20 cellular contexts compared by ENCODE assay signal in the genomic region with DNA sequence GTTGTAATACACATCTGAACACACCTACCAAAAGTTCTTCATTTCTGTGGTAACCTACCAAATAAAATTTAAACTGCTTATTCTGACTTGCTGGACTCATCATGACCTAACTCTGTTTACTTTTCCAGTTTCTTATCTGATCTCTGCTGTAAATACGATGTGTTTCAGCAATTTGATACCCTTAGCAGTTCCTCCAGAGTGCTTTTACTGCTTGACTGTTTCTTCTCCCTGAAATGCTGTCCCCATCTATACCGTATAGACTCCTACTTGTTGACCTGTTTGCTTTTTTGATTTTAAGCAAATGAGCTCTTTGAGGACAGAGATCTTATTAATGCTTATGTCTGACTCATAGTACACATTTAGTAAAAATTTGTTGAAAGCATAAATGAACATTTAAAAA.
DNase-seq lines count a peak whose midpoint lies in the region; ATAC-seq, FAIRE-seq and TF ChIP-seq lines count a peak whose summit lies in the region.
"Had no signal": no experiment of that assay in that cellular context is flagged by ENCODE, and none has a peak within 500 bp of the region (broad histone marks: within the 10 kb centered on the region; RNA-seq: fewer than 3 reads in every experiment).

No MANE protein-coding gene starts in this region.

- no peak overlapping the region for H2BK20ac ChIP-seq in IMR-90 (ENCODE audit: low read depth, low read length)

- no peak overlapping the region for H2BK5ac ChIP-seq in IMR-90 (ENCODE audit: low read depth, low read length, poor library complexity, severe bottlenecking)

- H2BK120ac ChIP-seq in IMR-90 (ENCODE audit: low read depth, low read length) = no peak overlapping the region

- H3K9me3 ChIP-seq in IMR-90 (ENCODE audit: control insufficient read depth, insufficient read depth, low read length) (no peaks in the 10 kb centered on the region), astrocyte (ENCODE audit: insufficient read depth, low read depth, low read length) (no peaks in the 10 kb centered on the region)

- CTCF ChIA-PET in IMR-90 (lab: Yijun Ruan, JAX) = interaction anchor here (0.6 to 1.1 kb wide), 4 partner anchors 10 to 235 kb away, joined by 3 to 4 read pairs (median 3); no protein-coding TSS in a partner anchor

- peaks cover 21% of the 10 kb centered on the region for H3K4me1 Mint-ChIP-seq in astrocyte (ENCODE audit: low read depth, unreplicated experiment)

- peaks cover 2% of the 10 kb centered on the region for H3K9me3 Mint-ChIP-seq in astrocyte (ENCODE audit: unreplicated experiment)
- H3K9me3 Mint-ChIP-seq: endodermal cell; stimulated activated effector memory CD8-positive, alpha-beta T cell treated with anti-CD3 and anti-CD28 coated beads, Interleukin-12 subunit alpha, Interleukin-12 subunit beta, amount 100 ng/mL, for 72 hours had no signal

- H3K56ac ChIP-seq in IMR-90 (ENCODE audit: extremely low read depth, insufficient read depth, low read length) = no peak overlapping the region

- peaks cover 9% of the 10 kb centered on the region for H3K9me1 ChIP-seq in IMR-90 (ENCODE audit: insufficient read depth, low read length)

- H3K27me3 Mint-ChIP-seq in astrocyte (ENCODE audit: low read depth, unreplicated experiment) = no peaks in the 10 kb centered on the region

- H3K79me2 ChIP-seq in astrocyte (ENCODE audit: insufficient read depth, low read length) = peaks cover 50% of the 10 kb centered on the region

- H3K18ac ChIP-seq in IMR-90 (ENCODE audit: low read depth, low read length) = no peak overlapping the region

- H3K4ac ChIP-seq in IMR-90 (ENCODE audit: low read depth, low read length) = no peak overlapping the region

- intact Hi-C loops in IMR-90 (cut with micrococcal nuclease) = no loop called here
- intact Hi-C loops in left colon (cut with DNase I, micrococcal nuclease) = no loop called here

- H3K36me3 Mint-ChIP-seq in astrocyte (ENCODE audit: low read depth, unreplicated experiment) = peaks cover 3% of the 10 kb centered on the region

- H3K79me1 ChIP-seq in IMR-90 (ENCODE audit: low read depth in 1 of 2, low read length in 2 of 2) = peaks cover 40 to 64% of the 10 kb centered on the region in 2 experiments

- H3K4me3 Mint-ChIP-seq in astrocyte (ENCODE audit: unreplicated experiment) = no peak overlapping the region
- H3K4me3 Mint-ChIP-seq: endodermal cell; stimulated activated effector memory CD8-positive, alpha-beta T cell treated with anti-CD3 and anti-CD28 coated beads, Interleukin-12 subunit alpha, Interleukin-12 subunit beta, amount 100 ng/mL, for 72 hours had no signal

- H2BK15ac ChIP-seq in IMR-90 (ENCODE audit: low read depth, low read length) = no peak overlapping the region

- H3K27ac ChIP-seq in C4-2B = peak overlapping the region; percentile 70
- peak overlapping the region; percentile 7; the same call in 1 of the 2 replicates for H3K27ac ChIP-seq in IMR-90 (ENCODE audit: insufficient read depth, low read length)
- no peak overlapping the region for H3K27ac ChIP-seq in astrocyte (ENCODE audit: low read depth, low read length)
- H3K27ac ChIP-seq: SK-N-MC, skin epidermis had no signal

- BruUV-seq in IMR-90 (replicated peaks; lab: Mats Ljungman, UMichigan) = no TSS peak

- no peak overlapping the region for H4K8ac ChIP-seq in IMR-90 (ENCODE audit: low read depth in 2 of 2, low read length in 2 of 2)

- H4K20me1 ChIP-seq in IMR-90 (ENCODE audit: insufficient read depth, low read length) (peaks cover 42% of the 10 kb centered on the region; the same call in 1 of the 2 replicates), astrocyte (ENCODE audit: insufficient read depth, low read length) (peaks cover 59% of the 10 kb centered on the region)

- no peak for TF ChIP-seq CTCF in C4-2B (conservative IDR thresholded peaks at IDR 0.05)
- no peak for TF ChIP-seq CTCF in IMR-90 (conservative IDR thresholded peaks at IDR 0.05; ENCODE audit: low read depth, low read length)
- TF ChIP-seq CTCF in astrocyte (IDR thresholded peaks at IDR 0.05; ENCODE audit: insufficient read depth, low read depth, low read length) = no peak

- H3K9ac ChIP-seq in IMR-90 (ENCODE audit: low read depth, low read length) = no peak overlapping the region
- H3K9ac ChIP-seq in astrocyte (ENCODE audit: low read length) = no peak overlapping the region

- H3K23ac ChIP-seq in IMR-90 (ENCODE audit: low read depth, low read length) = no peak overlapping the region

- H3K36me3 ChIP-seq in IMR-90 (ENCODE audit: control insufficient read depth, insufficient read depth, low read length) = no peaks in the 10 kb centered on the region; the same call in 1 of the 2 replicates
- no peaks in the 10 kb centered on the region for H3K36me3 ChIP-seq in astrocyte (ENCODE audit: insufficient read depth, low read length)

- H3K27me3 ChIP-seq in IMR-90 (ENCODE audit: control insufficient read depth, insufficient read depth, low read length) (no peaks in the 10 kb centered on the region), astrocyte (ENCODE audit: insufficient read depth, low read length) (no peaks in the 10 kb centered on the region)

- 0 out of 2 replicates have a peak overlapping the region, but pooled peaks have one; percentile 42 for H3K14ac ChIP-seq in IMR-90 (replicated peaks; ENCODE audit: low read depth, low read length)

- H4K91ac ChIP-seq in IMR-90 (ENCODE audit: insufficient read depth, low read depth, low read length) = no peak overlapping the region

- no peak for TF ChIP-seq RAD21 in IMR-90 (IDR thresholded peaks at IDR 0.05; ENCODE audit: low read length)

- no peak overlapping the region for H3K4me3 ChIP-seq in IMR-90 (ENCODE audit: insufficient read depth, low read depth, low read length)
- no peak overlapping the region for H3K4me3 ChIP-seq in astrocyte (ENCODE audit: insufficient read depth, low read depth, low read length)
- H3K4me3 ChIP-seq: SK-N-MC, skin epidermis had no signal

- no peak overlapping the region for H2AK9ac ChIP-seq in IMR-90 (replicated peaks; ENCODE audit: low read depth, low read length, poor library complexity)

- H2AK5ac ChIP-seq in IMR-90 (ENCODE audit: low read depth, low read length) = no peak overlapping the region

- H3K27ac Mint-ChIP-seq in astrocyte (ENCODE audit: unreplicated experiment) = no peak overlapping the region
- H3K27ac Mint-ChIP-seq: endodermal cell had no signal

- ATAC-seq in IMR-90 (ENCODE audit: low read depth) (peak; percentile 88), left colon (peak; percentile 22), GM18502 (IDR thresholded peaks at IDR 0.05; ENCODE audit: poor library complexity, unreplicated experiment) (no peak), GM21390 (IDR thresholded peaks at IDR 0.05; ENCODE audit: unreplicated experiment) (no peak)
- no peak for ATAC-seq in activated CD4-positive, CD25-positive, alpha-beta regulatory T cell treated with anti-CD3 and anti-CD28 coated beads, Interleukin-2, amount 50 U/mL, for 24 hours
- ATAC-seq: stimulated activated effector memory CD8-positive, alpha-beta T cell treated with anti-CD3 and anti-CD28 coated beads, Interleukin-12 subunit alpha, Interleukin-12 subunit beta, amount 100 ng/mL, for 72 hours had no signal

- peak; percentile 26 for FAIRE-seq in astrocyte (lab: Jason Lieb, UNC)
- FAIRE-seq: TTC549 had no signal

- in situ Hi-C loops in IMR-90 (cut with MboI; ENCODE audit: low sequenced_read_pairs) = no loop called here

- H3K4me2 ChIP-seq in IMR-90 (ENCODE audit: low read depth, low read length) = peak overlapping the region; percentile 53
- H3K4me2 ChIP-seq in astrocyte (ENCODE audit: low read length) = no peak overlapping the region

- no peak overlapping the region for H4K5ac ChIP-seq in IMR-90 (ENCODE audit: low read depth, low read length)

- 0% methylated on average over 1 of the region's 2 CpGs; no CpG with 5 or more reads in 1 of the 2 experiments for WGBS in IMR-90 (ENCODE audit: extremely low coverage in 2 of 2, insufficient read length in 1 of 2), 2 experiments

- POLR2A ChIA-PET in IMR-90 (lab: Charles Lee; ENCODE audit: unreplicated experiment) = interaction anchor here (0.5 to 0.6 kb wide), 2 partner anchors 9 to 158 kb away, joined by 3 to 4 read pairs; no protein-coding TSS in a partner anchor

- H2AFZ ChIP-seq in IMR-90 (replicated peaks; ENCODE audit: low read length, poor library complexity) = no peak overlapping the region
- no peak overlapping the region for H2AFZ ChIP-seq in astrocyte (ENCODE audit: low read depth, low read length)

- peak; percentile 84 for DNase-seq in IMR-90
- DNase-seq in astrocyte (ENCODE audit: low read depth) = peak; percentile 40
- DNase-seq in left colon = no peak
- no peak for DNase-seq in activated CD8-positive, alpha-beta memory T cell treated with anti-CD3 and anti-CD28 coated beads, Interleukin-2, amount 50 U/mL, for 4 hours
- DNase-seq: activated naive CD4-positive, alpha-beta T cell treated with anti-CD3 and anti-CD28 coated beads, Interleukin-2, amount 50 U/mL, for 16 hours; caudate nucleus; DND-41; endodermal cell; HCEC 1CT; NCI-H1417; occipital lobe; trophoblast cell had no signal

- H3K4me1 ChIP-seq in IMR-90 (ENCODE audit: control insufficient read depth, insufficient read depth, low read length) (peaks cover 6% of the 10 kb centered on the region), astrocyte (ENCODE audit: insufficient read depth, low read length) (no peaks in the 10 kb centered on the region)

- dilution Hi-C loops in IMR-90 (cut with HindIII; ENCODE audit: low sequenced_read_pairs, unreplicated experiment) = no loop called here

- TF ChIP-seq POLR2A in IMR-90 (IDR thresholded peaks at IDR 0.05; ENCODE audit: low read depth, low read length) = no peak

TF ChIP-seq in IMR-90, 13 proteins besides CTCF, POLR2A, EP300 and RAD21 (continues in another document):
- TF ChIP-seq, protein P1, sequence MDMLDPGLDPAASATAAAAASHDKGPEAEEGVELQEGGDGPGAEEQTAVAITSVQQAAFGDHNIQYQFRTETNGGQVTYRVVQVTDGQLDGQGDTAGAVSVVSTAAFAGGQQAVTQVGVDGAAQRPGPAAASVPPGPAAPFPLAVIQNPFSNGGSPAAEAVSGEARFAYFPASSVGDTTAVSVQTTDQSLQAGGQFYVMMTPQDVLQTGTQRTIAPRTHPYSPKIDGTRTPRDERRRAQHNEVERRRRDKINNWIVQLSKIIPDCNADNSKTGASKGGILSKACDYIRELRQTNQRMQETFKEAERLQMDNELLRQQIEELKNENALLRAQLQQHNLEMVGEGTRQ (IDR thresholded peaks at IDR 0.05; ENCODE audit: low read depth, low read length) = no peak
- TF ChIP-seq MAFK (IDR thresholded peaks at IDR 0.05; ENCODE audit: low read depth, low read length) (no peak), RFX5 (IDR thresholded peaks at IDR 0.05; ENCODE audit: low read depth, low read length) (no peak)
- TF ChIP-seq, protein P2, sequence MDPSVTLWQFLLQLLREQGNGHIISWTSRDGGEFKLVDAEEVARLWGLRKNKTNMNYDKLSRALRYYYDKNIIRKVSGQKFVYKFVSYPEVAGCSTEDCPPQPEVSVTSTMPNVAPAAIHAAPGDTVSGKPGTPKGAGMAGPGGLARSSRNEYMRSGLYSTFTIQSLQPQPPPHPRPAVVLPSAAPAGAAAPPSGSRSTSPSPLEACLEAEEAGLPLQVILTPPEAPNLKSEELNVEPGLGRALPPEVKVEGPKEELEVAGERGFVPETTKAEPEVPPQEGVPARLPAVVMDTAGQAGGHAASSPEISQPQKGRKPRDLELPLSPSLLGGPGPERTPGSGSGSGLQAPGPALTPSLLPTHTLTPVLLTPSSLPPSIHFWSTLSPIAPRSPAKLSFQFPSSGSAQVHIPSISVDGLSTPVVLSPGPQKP (IDR thresholded peaks at IDR 0.05; ENCODE audit: borderline replicate concordance, low read depth, low read length) = no peak

Comparison
In these comparisons a context has a peak if more than half of its experiments do, and no peak if none do; other contexts are left out.
1. ATAC-seq: peak in IMR-90 (single experiment) and left colon (single experiment); none in GM18502 (single experiment), GM21390 (single experiment) and activated CD4-positive, CD25-positive, alpha-beta regulatory T cell treated with anti-CD3 and anti-CD28 coated beads, Interleukin-2, amount 50 U/mL, for 24 hours (0 of 2).
2. DNase-seq: peak in IMR-90 (single experiment) and astrocyte (single experiment); none in left colon (0 of 2) and activated CD8-positive, alpha-beta memory T cell treated with anti-CD3 and anti-CD28 coated beads, Interleukin-2, amount 50 U/mL, for 4 hours (single experiment).